ENCODE assay signal across 9 cellular contexts in the genomic region with DNA sequence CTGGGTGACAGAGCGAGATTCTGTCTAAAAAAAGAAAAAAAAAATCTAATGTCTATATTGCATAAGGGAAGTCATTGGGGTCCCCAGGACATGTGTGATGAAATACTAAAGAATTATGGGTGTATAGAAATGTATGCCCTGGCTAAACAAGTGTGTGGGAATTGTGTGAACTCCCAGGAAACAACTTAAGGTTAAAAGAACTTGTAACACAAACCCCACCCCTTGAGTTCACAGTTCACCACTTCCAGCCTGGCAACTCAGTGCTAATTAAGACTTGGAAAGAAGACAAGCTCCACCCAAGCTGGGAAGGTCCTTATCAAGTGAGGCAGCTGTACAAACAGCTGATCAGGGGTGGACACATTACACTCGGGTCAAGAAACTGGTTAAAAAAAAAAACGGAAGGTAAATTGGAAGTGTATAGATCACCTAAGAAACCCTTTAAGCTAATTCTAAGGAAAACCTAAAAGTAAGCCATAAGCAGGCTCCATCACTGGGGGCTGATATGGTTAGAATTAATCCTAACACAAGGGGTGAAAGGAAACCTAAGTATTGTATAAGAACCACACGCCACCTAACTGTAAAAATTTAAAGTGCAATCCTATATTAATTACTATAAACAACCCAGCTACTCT. TPM values are rescaled to one million over a fixed set of nuclear protein-coding genes. Genes with fewer than 3 reads are reported as not detected.
A peak's percentile ranks its signal among the peaks of the same experiment; 100 is the strongest.
DNase-seq lines count a peak whose midpoint lies in the region; ATAC-seq and TF ChIP-seq lines count a peak whose summit lies in the region.
"Had no signal": no experiment of that assay in that cellular context is flagged by ENCODE, and none has a peak within 500 bp of the region (broad histone marks: within the 10 kb centered on the region; RNA-seq: fewer than 3 reads in every experiment).

No MANE protein-coding gene starts in this region.

- DNase-seq in EH (ENCODE audit: low read depth) (peak; percentile 28), NCI-H146 (lab: John Stamatoyannopoulos, UW) (peak; percentile 88), T-helper 1 cell (no peak)
- DNase-seq: NCI-H187 treated with DMSO at 0.1 percent for 48 hours had no signal

- TF ChIP-seq CTCF in brain (conservative IDR thresholded peaks at IDR 0.05) (no peak), nephron (IDR thresholded peaks at IDR 0.05; ENCODE audit: unreplicated experiment in 3 of 3) (peak in 1 of 3 experiments; percentile 10)

- H3K36me3 Mint-ChIP-seq in brain (no peaks in the 10 kb centered on the region), nephron (ENCODE audit: low read depth) (no peaks in the 10 kb centered on the region)

- H3K27ac Mint-ChIP-seq in brain, result peak overlapping the region in 2 of 5 experiments; percentile 69 to 99
- H3K27ac Mint-ChIP-seq in nephron, result peak overlapping the region; percentile 66 to 91 (median 86)

- H3K27me3 Mint-ChIP-seq in brain (peaks cover 23% of the 10 kb centered on the region), nephron (ENCODE audit: low read depth) (peaks cover 13% of the 10 kb centered on the region)

- no peaks in the 10 kb centered on the region for H3K9me3 Mint-ChIP-seq in brain
- H3K9me3 Mint-ChIP-seq in nephron, result no peaks in the 10 kb centered on the region

- H3K4me3 Mint-ChIP-seq in brain (peak overlapping the region in 3 of 5 experiments; percentile 7 to 62 (median 28)), nephron (peak overlapping the region; percentile 5 to 49 (median 14))

- H3K4me1 Mint-ChIP-seq in brain (peaks cover 41% of the 10 kb centered on the region), nephron (peaks cover 37% of the 10 kb centered on the region)

- ATAC-seq in GM21529 (IDR thresholded peaks at IDR 0.05; ENCODE audit: unreplicated experiment) (no peak), GM19452 (IDR thresholded peaks at IDR 0.05; ENCODE audit: unreplicated experiment) (no peak), HG02642 (IDR thresholded peaks at IDR 0.05; ENCODE audit: poor library complexity, unreplicated experiment) (no peak)

RNA-seq across cellular contexts. Expression of a gene that starts 25.2 kb away (rescaled TPM):
- 522 TPM for polyA plus RNA-seq in brain (ENCODE audit: insufficient read depth, low read depth, low replicate concordance)

Comparison
In these comparisons a context has a peak if more than half of its experiments do, and no peak if none do; other contexts are left out.
1. DNase-seq: peak in EH (single experiment) and NCI-H146 (single experiment); none in T-helper 1 cell (0 of 5).